In genomic region chr12:2959508-2960431, GRCh38 we compare ENCODE assay signal across 8 cellular contexts. TPM values are rescaled to one million over a fixed set of nuclear protein-coding genes. Genes with fewer than 3 reads are reported as not detected.
DNase-seq lines count a peak whose midpoint lies in the region; ATAC-seq lines count a peak whose summit lies in the region.

No MANE protein-coding gene starts in this region.

- 2% methylated on average over 106 of the region's 106 CpGs for WGBS in right cardiac atrium

- ATAC-seq in right cardiac atrium (peak; percentile 62 to 63), sciatic nerve (peak; percentile 70), HG03175 (IDR thresholded peaks at IDR 0.05; ENCODE audit: unreplicated experiment) (no peak)

- intact Hi-C loops in right cardiac atrium (cut with DNase I) (loop anchor here in 2 of 4 donors (10.0 kb wide), 1 partner anchor 75 kb away; no protein-coding TSS in a partner anchor), sciatic nerve (cut with DNase I) (no loop called here)

- H3K27ac ChIP-seq in right cardiac atrium (ENCODE audit: low read length): peak overlapping the region; percentile 66

- H3K4me1 ChIP-seq in right cardiac atrium (ENCODE audit: control insufficient read depth, insufficient read depth, low read length): peaks cover 8% of the 10 kb centered on the region

- no peaks in the 10 kb centered on the region for H3K27me3 ChIP-seq in right cardiac atrium (ENCODE audit: control insufficient read depth, insufficient read depth)

- peak overlapping the region; percentile 72 for H3K4me3 ChIP-seq in right cardiac atrium (ENCODE audit: low read length)

- peak; percentile 3 for DNase-seq in stimulated activated CD4-positive, alpha-beta T cell treated with anti-CD3 and anti-CD28 coated beads, Interleukin-12 subunit alpha, Interleukin-12 subunit beta, amount 100 ng/mL, for 4 hours
- no peak for DNase-seq in stimulated activated CD4-positive, alpha-beta T cell treated with anti-CD3 and anti-CD28 coated beads, Interleukin-1b, Interleukin-23, amount 100 ng/mL, for 48 hours
- DNase-seq in NCI-H2171 (lab: John Stamatoyannopoulos, UW) (peak; percentile 64), amniotic stem cell (lab: John Stamatoyannopoulos, UW) (peak; percentile 56), right cardiac atrium (peak; percentile 75 to 78 (median 76)), sciatic nerve (ENCODE audit: low spot score) (peak; percentile 71), midbrain (lab: John Stamatoyannopoulos, UW) (no peak)

- no peaks in the 10 kb centered on the region for H3K9me3 ChIP-seq in right cardiac atrium (ENCODE audit: control insufficient read depth, low read length)

RNA-seq across cellular contexts. Expression of gene TEAD4, which starts 0.6 kb away (rescaled TPM):
- 10 to 100 TPM; 11.1 to 22.9 (median 11.8) TPM for total RNA-seq in right cardiac atrium
- 9.6 TPM for polyA plus RNA-seq in right cardiac atrium
- total RNA-seq in sciatic nerve: 30.1 TPM

Comparison
In these comparisons a context has a peak if more than half of its experiments do, and no peak if none do; other contexts are left out.
1. DNase-seq: peak in stimulated activated CD4-positive, alpha-beta T cell treated with anti-CD3 and anti-CD28 coated beads, Interleukin-12 subunit alpha, Interleukin-12 subunit beta, amount 100 ng/mL, for 4 hours (single experiment), NCI-H2171 (single experiment), amniotic stem cell (single experiment), right cardiac atrium (3 of 3) and sciatic nerve (single experiment); none in stimulated activated CD4-positive, alpha-beta T cell treated with anti-CD3 and anti-CD28 coated beads, Interleukin-1b, Interleukin-23, amount 100 ng/mL, for 48 hours (single experiment) and midbrain (single experiment).